In the genomic region with DNA sequence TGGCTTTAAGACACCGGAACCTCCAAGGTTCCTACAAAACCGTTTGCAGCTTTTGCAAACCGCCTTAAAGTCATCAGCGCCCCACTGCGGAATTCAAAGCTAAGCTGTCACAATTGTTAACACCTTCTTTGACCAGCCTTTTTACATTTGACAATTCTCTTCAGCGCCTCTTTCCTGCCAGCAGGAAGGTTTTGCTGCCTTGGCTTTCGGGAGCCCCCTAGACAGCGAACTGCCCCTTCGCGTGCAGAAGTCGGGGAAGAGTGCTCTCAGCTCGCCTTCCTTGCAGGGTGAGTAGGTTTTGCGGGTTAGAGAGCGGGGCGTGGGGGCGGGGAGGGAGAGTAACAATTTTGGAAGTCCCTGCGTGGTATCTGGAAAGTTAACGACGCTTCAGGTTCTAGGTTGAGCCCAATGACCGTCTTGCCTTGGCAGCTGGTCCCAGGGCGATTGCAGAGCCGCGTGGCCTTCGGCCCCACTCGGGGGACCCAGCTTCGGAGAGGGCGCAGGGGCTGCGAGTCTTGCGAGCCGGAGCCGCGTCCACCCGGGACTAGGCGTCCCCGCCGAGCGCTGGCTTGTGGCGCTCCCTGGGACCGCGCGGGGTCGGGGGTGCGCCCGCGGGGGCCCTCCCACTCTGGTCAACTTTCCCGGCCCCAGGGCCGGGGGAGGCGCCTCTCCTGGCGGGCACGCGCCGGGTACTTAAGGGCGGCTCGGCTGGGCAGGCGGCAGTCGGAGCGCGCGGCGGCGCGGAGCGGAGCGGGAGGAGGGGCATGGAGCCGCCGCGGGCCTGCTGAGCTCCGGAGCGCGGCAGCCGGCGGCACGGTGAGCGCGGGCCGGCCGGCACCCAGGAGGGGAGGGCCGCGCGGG, we compare ENCODE assay signal across 8 cellular contexts. TPM values are rescaled to one million over a fixed set of nuclear protein-coding genes. Genes with fewer than 3 reads are reported as not detected.
DNase-seq lines count a peak whose midpoint lies in the region; ATAC-seq and TF ChIP-seq lines count a peak whose summit lies in the region.

A gene with protein sequence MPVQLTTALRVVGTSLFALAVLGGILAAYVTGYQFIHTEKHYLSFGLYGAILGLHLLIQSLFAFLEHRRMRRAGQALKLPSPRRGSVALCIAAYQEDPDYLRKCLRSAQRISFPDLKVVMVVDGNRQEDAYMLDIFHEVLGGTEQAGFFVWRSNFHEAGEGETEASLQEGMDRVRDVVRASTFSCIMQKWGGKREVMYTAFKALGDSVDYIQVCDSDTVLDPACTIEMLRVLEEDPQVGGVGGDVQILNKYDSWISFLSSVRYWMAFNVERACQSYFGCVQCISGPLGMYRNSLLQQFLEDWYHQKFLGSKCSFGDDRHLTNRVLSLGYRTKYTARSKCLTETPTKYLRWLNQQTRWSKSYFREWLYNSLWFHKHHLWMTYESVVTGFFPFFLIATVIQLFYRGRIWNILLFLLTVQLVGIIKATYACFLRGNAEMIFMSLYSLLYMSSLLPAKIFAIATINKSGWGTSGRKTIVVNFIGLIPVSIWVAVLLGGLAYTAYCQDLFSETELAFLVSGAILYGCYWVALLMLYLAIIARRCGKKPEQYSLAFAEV (plus strand): TSS at position 153 of the 861 bp plus-strand sequence. CDS start 3,743 bp downstream, outside the sequence.

- no CpG with 5 or more reads among the region's 80 CpGs for whole genome bisulfite sequencing in trophoblast cell (ENCODE audit: extremely low coverage, insufficient coverage, insufficient read length)

- H3K27me3 ChIP-seq in adipocyte (replicated peaks; ENCODE audit: control insufficient read depth, insufficient read depth, low read length) (no peaks in the 10 kb centered on the region), trophoblast cell (ENCODE audit: insufficient read depth, low read length) (peaks cover 29% of the 10 kb centered on the region)

- H3K79me1 ChIP-seq in trophoblast cell (ENCODE audit: low read length), result no peaks in the 10 kb centered on the region

- POLR2A ChIA-PET in HEK293 (lab: Yijun Ruan, JAX), result interaction anchor here (0.6 to 1.2 kb wide), 5 partner anchors 12 to 319 kb away, joined by 3 to 6 read pairs (median 3); no protein-coding TSS in a partner anchor

- in situ Hi-C loops in Caki2 (cut with HindIII; ENCODE audit: low pct_unique_long_range_greater_than_20kb, low sequenced_read_pairs), result loop anchor here (10.0 kb wide), 1 partner anchor 111 kb away; no protein-coding TSS in a partner anchor

- peak within 1 kb of the TSS; percentile 96 for H3K4me2 ChIP-seq in trophoblast cell (ENCODE audit: low read length)

- no peak within 1 kb of the TSS for H3K4ac ChIP-seq in trophoblast cell (ENCODE audit: low read depth, low read length)

- peak; percentile 89 for ATAC-seq in left ventricle myocardium superior

- H4K12ac ChIP-seq in trophoblast cell (ENCODE audit: low read depth, low read length), result no peak within 1 kb of the TSS

- H3K36me3 ChIP-seq in HEK293 (ENCODE audit: control insufficient read depth in 2 of 2, insufficient read depth in 1 of 2, low read length in 2 of 2) (peaks cover 0 to 14% of the 10 kb centered on the region in 2 experiments; a peak in 1 of 3 replicates), adipocyte (ENCODE audit: control insufficient read depth, insufficient read depth, low read length, severe bottlenecking) (peaks cover 11% of the 10 kb centered on the region), trophoblast cell (ENCODE audit: control insufficient read depth in 1 of 2, insufficient read depth in 2 of 2, low read length in 2 of 2) (peaks cover 6 to 7% of the 10 kb centered on the region in 2 experiments)

- CTCF ChIA-PET in HEK293 (lab: Yijun Ruan, JAX), result interaction anchor here (0.6 to 2.2 kb wide), 9 partner anchors 11 to 577 kb away, joined by 3 to 11 read pairs (median 3); no protein-coding TSS in a partner anchor

- peak; percentile 73 for TF ChIP-seq CTCF in HEK293 (tag by site-specific recombination; IDR thresholded peaks at IDR 0.05)

- DNase-seq in Caki2 (ENCODE audit: low read depth), result peak; percentile 79
- peak; percentile 35 for DNase-seq in NOMO-1 treated with dmso at 0.1 percent for 144 hours (lab: John Stamatoyannopoulos, UW; ENCODE audit: unreplicated experiment)
- DNase-seq in adipocyte (ENCODE audit: low read depth), result peak; percentile 81
- peak; percentile 73 for DNase-seq in left ventricle myocardium superior
- DNase-seq in trophoblast cell, result peak; percentile 43 to 71
- no peak for DNase-seq in central memory CD4-positive, alpha-beta T cell
- DNase-seq in occipital lobe (lab: John Stamatoyannopoulos, UW), result no peak

- H3K79me2 ChIP-seq in trophoblast cell (ENCODE audit: control insufficient read depth, insufficient read depth, low read length, poor library complexity), result peaks cover 2% of the 10 kb centered on the region

- H3K9me3 ChIP-seq in HEK293 (ENCODE audit: control insufficient read depth, insufficient read depth, low read depth, low read length) (no peaks in the 10 kb centered on the region), adipocyte (ENCODE audit: control insufficient read depth, low read length) (no peaks in the 10 kb centered on the region), trophoblast cell (ENCODE audit: insufficient read depth, low read depth, low read length) (peaks cover 4% of the 10 kb centered on the region)

- H4K91ac ChIP-seq in trophoblast cell (ENCODE audit: low read depth, low read length), result no peak within 1 kb of the TSS

- no peak within 1 kb of the TSS for H3K14ac ChIP-seq in trophoblast cell (ENCODE audit: low read length)

- H3K4me3 ChIP-seq in HEK293 (ENCODE audit: low read depth, low read length) (peak within 1 kb of the TSS; percentile 49), adipocyte (ENCODE audit: low read length) (peak within 1 kb of the TSS; percentile 84), trophoblast cell (ENCODE audit: low read depth, low read length) (peak within 1 kb of the TSS; percentile 58)

- no peak within 1 kb of the TSS for H3K23ac ChIP-seq in trophoblast cell (ENCODE audit: low read length)

- H3K27ac ChIP-seq in HEK293 (ENCODE audit: extremely low read depth, low read depth, low read length), result peak within 1 kb of the TSS; percentile 63; the same call in 1 of the 2 replicates
- no peak within 1 kb of the TSS for H3K27ac ChIP-seq in trophoblast cell (ENCODE audit: low read depth, low read length)

- H2BK5ac ChIP-seq in trophoblast cell (ENCODE audit: low read depth, low read length, poor library complexity), result no peak within 1 kb of the TSS

- H2BK120ac ChIP-seq in trophoblast cell (ENCODE audit: insufficient read depth, low read length, poor library complexity), result no peak within 1 kb of the TSS

- peak within 1 kb of the TSS; percentile 25 for H2AFZ ChIP-seq in trophoblast cell (ENCODE audit: insufficient read depth, low read length, poor library complexity)

- H3K4me1 ChIP-seq in HEK293 (ENCODE audit: control insufficient read depth, insufficient read depth, low read length) (no peaks in the 10 kb centered on the region; the same call in 1 of the 2 replicates), adipocyte (ENCODE audit: control insufficient read depth, insufficient read depth, low read length) (peaks cover 20% of the 10 kb centered on the region), trophoblast cell (ENCODE audit: control insufficient read depth in 1 of 2, insufficient read depth in 2 of 2, low read length in 2 of 2) (peaks cover 14 to 17% of the 10 kb centered on the region in 2 experiments)

- H2BK12ac ChIP-seq in trophoblast cell (ENCODE audit: low read length), result no peak within 1 kb of the TSS

- peak within 1 kb of the TSS; percentile 69 for H3K9ac ChIP-seq in adipocyte (ENCODE audit: low read length)
- H3K9ac ChIP-seq in trophoblast cell (ENCODE audit: low read length), result no peak within 1 kb of the TSS

- no peak within 1 kb of the TSS for H2AK5ac ChIP-seq in trophoblast cell (ENCODE audit: low read length)

- peak within 1 kb of the TSS; percentile 19 for H3K18ac ChIP-seq in trophoblast cell (ENCODE audit: low read length)

- intact Hi-C loops in left ventricle myocardium superior (cut with micrococcal nuclease), result no loop called here

- H4K8ac ChIP-seq in trophoblast cell (ENCODE audit: low read depth, low read length), result no peak within 1 kb of the TSS

TF ChIP-seq in HEK293, 187 proteins besides CTCF, POLR2A, EP300 and RAD21 (continues in another document):
- no peak for TF ChIP-seq RBAK (tag by site-specific recombination; IDR thresholded peaks at IDR 0.05)
- TF ChIP-seq, protein P1, sequence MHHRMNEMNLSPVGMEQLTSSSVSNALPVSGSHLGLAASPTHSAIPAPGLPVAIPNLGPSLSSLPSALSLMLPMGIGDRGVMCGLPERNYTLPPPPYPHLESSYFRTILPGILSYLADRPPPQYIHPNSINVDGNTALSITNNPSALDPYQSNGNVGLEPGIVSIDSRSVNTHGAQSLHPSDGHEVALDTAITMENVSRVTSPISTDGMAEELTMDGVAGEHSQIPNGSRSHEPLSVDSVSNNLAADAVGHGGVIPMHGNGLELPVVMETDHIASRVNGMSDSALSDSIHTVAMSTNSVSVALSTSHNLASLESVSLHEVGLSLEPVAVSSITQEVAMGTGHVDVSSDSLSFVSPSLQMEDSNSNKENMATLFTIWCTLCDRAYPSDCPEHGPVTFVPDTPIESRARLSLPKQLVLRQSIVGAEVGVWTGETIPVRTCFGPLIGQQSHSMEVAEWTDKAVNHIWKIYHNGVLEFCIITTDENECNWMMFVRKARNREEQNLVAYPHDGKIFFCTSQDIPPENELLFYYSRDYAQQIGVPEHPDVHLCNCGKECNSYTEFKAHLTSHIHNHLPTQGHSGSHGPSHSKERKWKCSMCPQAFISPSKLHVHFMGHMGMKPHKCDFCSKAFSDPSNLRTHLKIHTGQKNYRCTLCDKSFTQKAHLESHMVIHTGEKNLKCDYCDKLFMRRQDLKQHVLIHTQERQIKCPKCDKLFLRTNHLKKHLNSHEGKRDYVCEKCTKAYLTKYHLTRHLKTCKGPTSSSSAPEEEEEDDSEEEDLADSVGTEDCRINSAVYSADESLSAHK (tag by site-specific recombination; IDR thresholded peaks at IDR 0.05), result no peak
- peak; percentile 46 for TF ChIP-seq ZBTB8A (tag by site-specific recombination; IDR thresholded peaks at IDR 0.05)
- peak; percentile 86 for TF ChIP-seq ZBTB20 (tag by site-specific recombination; IDR thresholded peaks at IDR 0.05)
- TF ChIP-seq SP2 (tag by site-specific recombination; IDR thresholded peaks at IDR 0.05), result no peak
- no peak for TF ChIP-seq ZBTB7A (tag by site-specific recombination; IDR thresholded peaks at IDR 0.05; ENCODE audit: low read depth)
- no peak for TF ChIP-seq SETDB1 (IDR thresholded peaks at IDR 0.05; ENCODE audit: insufficient read length, low read length)

RNA-seq across cellular contexts. Expression of the gene that starts here (rescaled TPM):
- 21.1 and 35.9 TPM in 2 replicates for total RNA-seq in Caki2 (2014; rRNA removed; shearing (Covaris generic); ENCODE audit: low replicate concordance)
- total RNA-seq in left ventricle myocardium superior (0.67 TPM), occipital lobe (6.6 TPM)
- 0.31 and 0.49 TPM in 2 replicates for polyA plus RNA-seq in trophoblast cell (2013)

Comparison
In these comparisons a context has a peak if more than half of its experiments do, and no peak if none do; other contexts are left out.
1. Peak in DNase-seq and ATAC-seq in left ventricle myocardium superior; RNA of the gene not detected or under 1 TPM.
2. DNase-seq: peak in Caki2 (single experiment), NOMO-1 treated with dmso at 0.1 percent for 144 hours (single experiment), adipocyte (single experiment) and trophoblast cell (2 of 2); none in central memory CD4-positive, alpha-beta T cell (single experiment) and occipital lobe (single experiment).
3. Peak in every context shown above with its lines, with median percentiles within 50 percentile points of each other: H3K4me3 ChIP-seq.